23 cellular contexts compared by ENCODE assay signal in the genomic region with DNA sequence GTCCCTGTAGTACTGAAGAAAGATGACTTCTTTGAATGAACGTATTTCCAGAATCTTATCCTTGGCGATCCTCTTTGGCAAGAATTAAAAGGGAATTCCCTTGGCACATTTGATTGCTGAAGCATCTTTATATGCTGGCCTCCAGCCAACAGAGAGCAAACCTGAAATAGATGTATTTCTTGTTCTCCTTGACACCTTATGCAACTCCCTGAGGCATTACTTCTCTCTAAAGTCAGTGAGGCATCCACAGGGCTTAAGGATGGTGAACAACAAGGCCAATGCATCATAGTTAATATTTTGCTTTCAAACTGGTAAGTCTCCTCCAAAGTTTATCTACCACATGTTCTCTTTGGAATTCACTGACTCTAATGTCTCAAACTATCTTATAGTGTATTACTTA.
"Had no signal": no experiment of that assay in that cellular context is flagged by ENCODE, and none has a peak within 500 bp of the region (broad histone marks: within the 10 kb centered on the region; RNA-seq: fewer than 3 reads in every experiment).

No MANE protein-coding gene starts in this region.

- H3K4me1 Mint-ChIP-seq: activated naive CD8-positive, alpha-beta T cell treated with anti-CD3 and anti-CD28 coated beads, Interleukin-2, amount 10 ng/mL, durations not matched to agents 7 days and 5 days; WTC11 had no signal

- H3K27ac Mint-ChIP-seq: activated CD8-positive, alpha-beta T cell treated with anti-CD3 and anti-CD28 coated beads, Interleukin-2, amount 10 ng/mL, durations not matched to agents 7 days and 5 days; activated naive CD8-positive, alpha-beta T cell treated with anti-CD3 and anti-CD28 coated beads, Interleukin-2, amount 10 ng/mL, durations not matched to agents 7 days and 5 days; T-helper 1 cell treated with Interleukin-12 subunit alpha and Interleukin-12 subunit beta and Interleukin-4 antibody, amounts not matched to agents 30 μg/mL and 1 μg/mL, for 36 hours; WTC11 had no signal

- ATAC-seq: activated CD8-positive, alpha-beta T cell treated with anti-CD3 and anti-CD28 coated beads, Interleukin-2, amount 10 ng/mL, durations not matched to agents 7 days and 5 days; SK-N-SH treated with all-trans-retinoic acid at 6 μM for 48 hours; WTC11 had no signal

- H3K36me3 Mint-ChIP-seq: activated naive CD8-positive, alpha-beta T cell treated with anti-CD3 and anti-CD28 coated beads, Interleukin-2, amount 10 ng/mL, durations not matched to agents 7 days and 5 days; WTC11 had no signal

- DNase-seq: activated CD4-positive, alpha-beta T cell treated with anti-CD3 and anti-CD28 coated beads for 48 hours; activated CD4-positive, alpha-beta T cell treated with anti-CD3 and anti-CD28 coated beads, Interleukin-2, amount 50 U/mL, for 4 hours; activated CD4-positive, CD25-positive, alpha-beta regulatory T cell treated with anti-CD3 and anti-CD28 coated beads, Interleukin-2, amount 50 U/mL, for 72 hours; activated CD8-positive, alpha-beta memory T cell treated with anti-CD3 and anti-CD28 coated beads, Interleukin-2, amount 50 U/mL, for 48 hours; activated CD8-positive, alpha-beta T cell treated with anti-CD3 and anti-CD28 coated beads, Interleukin-2, amount 10 ng/mL, durations not matched to agents 7 days and 5 days; activated naive CD4-positive, alpha-beta T cell treated with anti-CD3 and anti-CD28 coated beads, Interleukin-2, amount 50 U/mL, for 16 hours; activated naive CD8-positive, alpha-beta T cell treated with anti-CD3 and anti-CD28 coated beads, Interleukin-2, amount 10 ng/mL, durations not matched to agents 7 days and 5 days; activated T-cell treated with anti-CD3 and anti-CD28 coated beads, Interleukin-2, amount 50 U/mL, for 1 hour; adrenal gland; anterior cingulate cortex; NCI-H1105 treated with DMSO at 0.1 percent for 48 hours; NCI-H1436 treated with DMSO at 0.1 percent for 48 hours; NCI-H187; NCI-H2081; NCI-H510A treated with DMSO at 0.1 percent for 48 hours; Peyer's patch; Right ventricle myocardium superior; SW 1271 had no signal

- H3K4me3 Mint-ChIP-seq: activated CD8-positive, alpha-beta T cell treated with anti-CD3 and anti-CD28 coated beads, Interleukin-2, amount 10 ng/mL, durations not matched to agents 7 days and 5 days; activated naive CD8-positive, alpha-beta T cell treated with anti-CD3 and anti-CD28 coated beads, Interleukin-2, amount 10 ng/mL, durations not matched to agents 7 days and 5 days; T-helper 1 cell treated with Interleukin-12 subunit alpha and Interleukin-12 subunit beta and Interleukin-4 antibody, amounts not matched to agents 30 μg/mL and 1 μg/mL, for 36 hours; WTC11 had no signal

- H3K9me3 Mint-ChIP-seq: T-helper 1 cell treated with Interleukin-12 subunit alpha and Interleukin-12 subunit beta and Interleukin-4 antibody, amounts not matched to agents 30 μg/mL and 1 μg/mL, for 36 hours; WTC11 had no signal

- H3K27ac ChIP-seq: adrenal gland, Peyer's patch, RWPE1, SJSA1 had no signal
